In genomic region chr12:10612110-10612509, GRCh38 we compare ENCODE assay signal across 9 cellular contexts. TPM values are rescaled to one million over a fixed set of nuclear protein-coding genes. Genes with fewer than 3 reads are reported as not detected.
A peak's percentile ranks its signal among the peaks of the same experiment; 100 is the strongest.
DNase-seq lines count a peak whose midpoint lies in the region; ATAC-seq and TF ChIP-seq lines count a peak whose summit lies in the region.
"Had no signal": no experiment of that assay in that cellular context is flagged by ENCODE, and none has a peak within 500 bp of the region (broad histone marks: within the 10 kb centered on the region; RNA-seq: fewer than 3 reads in every experiment).

No MANE protein-coding gene starts in this region.

- WGBS in suprapubic skin, result 59% methylated on average over 6 of the region's 6 CpGs

- no peak for TF ChIP-seq EP300 in suprapubic skin (IDR thresholded peaks at IDR 0.05)

- H3K9me3 ChIP-seq in iPS-18c (ENCODE audit: control insufficient read depth, insufficient read depth, low read length), result no peaks in the 10 kb centered on the region
- no peaks in the 10 kb centered on the region for H3K9me3 ChIP-seq in suprapubic skin

- no peaks in the 10 kb centered on the region for H3K27me3 Mint-ChIP-seq in activated naive CD4-positive, alpha-beta T cell treated with anti-CD3 and anti-CD28 coated beads for 36 hours (ENCODE audit: low read depth)
- peaks cover 3% of the 10 kb centered on the region for H3K27me3 Mint-ChIP-seq in activated B cell treated with CpG ODN at 0.5 μM for 24 hours

- POLR2A ChIA-PET in activated B cell treated with CpG ODN at 0.5 μM for 24 hours (lab: Charles Lee), result interaction anchor here (0.5 kb wide), 1 partner anchor 1937 kb away, joined by 8 read pairs; no protein-coding TSS in a partner anchor

- H3K36me3 Mint-ChIP-seq in activated naive CD4-positive, alpha-beta T cell treated with anti-CD3 and anti-CD28 coated beads for 36 hours (ENCODE audit: low read depth), result peaks cover 38% of the 10 kb centered on the region
- H3K36me3 Mint-ChIP-seq in activated B cell treated with CpG ODN at 0.5 μM for 24 hours (ENCODE audit: low read depth), result peaks cover 43% of the 10 kb centered on the region

- peak overlapping the region; percentile 99 for H3K4me3 Mint-ChIP-seq in activated naive CD4-positive, alpha-beta T cell treated with anti-CD3 and anti-CD28 coated beads for 36 hours
- peak overlapping the region; percentile 100 for H3K4me3 Mint-ChIP-seq in activated B cell treated with CpG ODN at 0.5 μM for 24 hours

- peaks cover 23% of the 10 kb centered on the region for H3K36me3 ChIP-seq in suprapubic skin

- no peak overlapping the region for H3K27ac ChIP-seq in suprapubic skin

- H3K27me3 ChIP-seq in suprapubic skin, result no peaks in the 10 kb centered on the region

- H3K4me1 ChIP-seq in suprapubic skin, result peaks cover 27% of the 10 kb centered on the region

- CTCF ChIA-PET in activated naive CD4-positive, alpha-beta T cell treated with anti-CD3 and anti-CD28 coated beads for 36 hours (lab: Charles Lee), result interaction anchor here (0.7 kb wide), 1 partner anchor 57 kb away, joined by 3 read pairs; no protein-coding TSS in a partner anchor
- CTCF ChIA-PET in activated B cell treated with CpG ODN at 0.5 μM for 24 hours (lab: Charles Lee), result no interaction called here

- no peak for TF ChIP-seq POLR2A in suprapubic skin (IDR thresholded peaks at IDR 0.05)

- TF ChIP-seq CTCF in activated B cell treated with CpG ODN at 0.5 μM for 24 hours (IDR thresholded peaks at IDR 0.05) (no peak), suprapubic skin (IDR thresholded peaks at IDR 0.05) (no peak)

- intact Hi-C loops in activated naive CD4-positive, alpha-beta T cell treated with anti-CD3 and anti-CD28 coated beads for 36 hours (cut with micrococcal nuclease), result loop anchor here (5.0 to 10.0 kb wide), 5 partner anchors 375 to 1160 kb away; partner anchors contain the start of gene CLEC2B
- intact Hi-C loops in activated B cell treated with CpG ODN at 0.5 μM for 24 hours (cut with micrococcal nuclease), result loop anchor here (2.0 to 5.0 kb wide), 3 partner anchors 745 to 1745 kb away; partner anchors contain the start of genes BORCS5 and CLEC2B

- no peak for DNase-seq in activated naive CD4-positive, alpha-beta T cell treated with anti-CD3 and anti-CD28 coated beads for 36 hours
- no peak for DNase-seq in activated naive CD4-positive, alpha-beta T cell (lab: John Stamatoyannopoulos, UW)
- DNase-seq in activated B cell treated with CpG ODN at 0.5 μM for 24 hours, result no peak
- no peak for DNase-seq in suprapubic skin (ENCODE audit: low spot score in 2 of 2)
- no peak for DNase-seq in NCI-H2029 (lab: John Stamatoyannopoulos, UW)
- DNase-seq: NCI-H2171 had no signal

- peaks cover 30% of the 10 kb centered on the region for H3K4me1 Mint-ChIP-seq in activated naive CD4-positive, alpha-beta T cell treated with anti-CD3 and anti-CD28 coated beads for 36 hours (ENCODE audit: low read depth)
- H3K4me1 Mint-ChIP-seq in activated B cell treated with CpG ODN at 0.5 μM for 24 hours, result peaks cover 29% of the 10 kb centered on the region

- H3K27ac Mint-ChIP-seq in activated naive CD4-positive, alpha-beta T cell treated with anti-CD3 and anti-CD28 coated beads for 36 hours, result peak overlapping the region; percentile 99
- peak overlapping the region; percentile 100 for H3K27ac Mint-ChIP-seq in activated B cell treated with CpG ODN at 0.5 μM for 24 hours

- ATAC-seq in activated B cell treated with CpG ODN at 0.5 μM for 24 hours (ENCODE audit: low read depth) (no peak), GM18867 (IDR thresholded peaks at IDR 0.05; ENCODE audit: unreplicated experiment) (no peak), GM19035 (IDR thresholded peaks at IDR 0.05; ENCODE audit: unreplicated experiment) (no peak)

- no peaks in the 10 kb centered on the region for H3K9me3 Mint-ChIP-seq in activated naive CD4-positive, alpha-beta T cell treated with anti-CD3 and anti-CD28 coated beads for 36 hours
- no peaks in the 10 kb centered on the region for H3K9me3 Mint-ChIP-seq in activated B cell treated with CpG ODN at 0.5 μM for 24 hours

- H3K4me3 ChIP-seq in iPS-18c (ENCODE audit: insufficient read depth, low read depth, low read length) (peak overlapping the region; percentile 74; the same call in 1 of the 2 replicates), suprapubic skin (peak overlapping the region; percentile 68)

RNA-seq across cellular contexts. Expression of gene MAGOHB, which starts 1.3 kb away (rescaled TPM):
- 10 to 100 TPM; 58.8 to 61.1 TPM for total RNA-seq in activated naive CD4-positive, alpha-beta T cell treated with anti-CD3 and anti-CD28 coated beads for 36 hours
- total RNA-seq in activated B cell treated with CpG ODN at 0.5 μM for 24 hours (25.0 and 28.8 TPM in 2 replicates), suprapubic skin (10 to 100 TPM in 2 of 4 donors, 1 to 10 TPM in 2; 6.0 to 27.8 (median 10.3) TPM)
